In genomic region chr2:218400167-218400929, GRCh38 we compare ENCODE assay signal across 8 cellular contexts. TPM values are rescaled to one million over a fixed set of nuclear protein-coding genes. Genes with fewer than 3 reads are reported as not detected.
DNase-seq lines count a peak whose midpoint lies in the region; ATAC-seq and TF ChIP-seq lines count a peak whose summit lies in the region.

No MANE protein-coding gene starts in this region.

- no peaks in the 10 kb centered on the region for H3K9me3 ChIP-seq in Caco-2

- TF ChIP-seq CTCF in Caco-2 (IDR thresholded peaks at IDR 0.05; ENCODE audit: insufficient read depth in 1 of 2, low read depth in 1 of 2, low read length in 1 of 2, severe bottlenecking in 1 of 2, unreplicated experiment in 1 of 2) (no peak), KMS-11 (conservative IDR thresholded peaks at IDR 0.05; ENCODE audit: low read depth, low read length) (no peak), osteocyte (IDR thresholded peaks at IDR 0.05) (no peak)

- H3K27me3 ChIP-seq in Caco-2 (replicated peaks; ENCODE audit: control insufficient read depth, insufficient read depth, low read length) (no peaks in the 10 kb centered on the region), KMS-11 (ENCODE audit: insufficient read depth, low read depth) (no peaks in the 10 kb centered on the region)

- BruUV-seq in Caco-2 (replicated peaks; lab: Mats Ljungman, UMichigan) = no TSS peak

- H3K36me3 Mint-ChIP-seq in Caco-2 (ENCODE audit: insufficient read depth, unreplicated experiment) = peaks cover 78% of the 10 kb centered on the region
- H3K36me3 Mint-ChIP-seq in osteocyte (ENCODE audit: unreplicated experiment) = peaks cover 14% of the 10 kb centered on the region

- no peak overlapping the region for H3K4me2 ChIP-seq in KMS-11

- no peaks in the 10 kb centered on the region for H4K20me1 ChIP-seq in KMS-11 (ENCODE audit: insufficient read depth)

- intact Hi-C loops in Caco-2 (cut with micrococcal nuclease; ENCODE audit: unreplicated experiment) = no loop called here

- peaks cover 27% of the 10 kb centered on the region for H3K4me1 ChIP-seq in Caco-2
- H3K4me1 ChIP-seq in KMS-11 (ENCODE audit: low read depth, poor library complexity, severe bottlenecking) = peaks cover 16% of the 10 kb centered on the region

- POLR2A ChIA-PET in Caco-2 (lab: Charles Lee) = interaction anchor here (0.5 to 2.1 kb wide), 8 partner anchors 19 to 724 kb away, joined by 3 to 17 read pairs (median 4); partner anchors contain the start of genes AAMP, PNKD and VIL1

- H3K27ac Mint-ChIP-seq in Caco-2 (ENCODE audit: unreplicated experiment) = peak overlapping the region; percentile 98
- peak overlapping the region; percentile 89 for H3K27ac Mint-ChIP-seq in osteocyte (ENCODE audit: unreplicated experiment)

- H3K27me3 Mint-ChIP-seq in Caco-2 (ENCODE audit: insufficient read depth, unreplicated experiment) = no peaks in the 10 kb centered on the region
- no peaks in the 10 kb centered on the region for H3K27me3 Mint-ChIP-seq in osteocyte (ENCODE audit: unreplicated experiment)

- H3K79me2 ChIP-seq in KMS-11 (ENCODE audit: insufficient read depth, low read depth) = peaks cover 17% of the 10 kb centered on the region; the same call in 1 of the 2 replicates

- H3K4me1 Mint-ChIP-seq in Caco-2 (ENCODE audit: low read depth, unreplicated experiment) (peaks cover 38% of the 10 kb centered on the region), osteocyte (ENCODE audit: unreplicated experiment) (peaks cover 42% of the 10 kb centered on the region)

- H3K9me3 Mint-ChIP-seq in Caco-2 (ENCODE audit: unreplicated experiment) = no peaks in the 10 kb centered on the region
- no peaks in the 10 kb centered on the region for H3K9me3 Mint-ChIP-seq in osteocyte (ENCODE audit: unreplicated experiment)

- H3K4me3 ChIP-seq in Caco-2 (ENCODE audit: low read depth, low read length) (peak overlapping the region; percentile 77), KMS-11 (IDR thresholded peaks at IDR 0.05; ENCODE audit: insufficient read depth, low read depth, low read length) (peak overlapping the region; percentile 2)

- peak overlapping the region; percentile 97 for H3K9ac ChIP-seq in KMS-11

- H3K4me3 Mint-ChIP-seq in Caco-2 (ENCODE audit: unreplicated experiment) (peak overlapping the region; percentile 98), osteocyte (ENCODE audit: unreplicated experiment) (peak overlapping the region; percentile 94)

- no peak for ATAC-seq in HG03457 (IDR thresholded peaks at IDR 0.05; ENCODE audit: unreplicated experiment)

- DNase-seq in Caco-2 (peak in 1 of 2 experiments; percentile 76), germinal center (ENCODE audit: low spot score) (peak; percentile 49), osteocyte (ENCODE audit: extremely low spot score, unreplicated experiment) (no peak), NCI-H1436 treated with DMSO at 0.1 percent for 48 hours (lab: John Stamatoyannopoulos, UW) (no peak), GM19240 (ENCODE audit: insufficient read length, low spot score) (no peak)
- peak; percentile 30 for DNase-seq in activated T-helper 9 cell treated with anti-CD3 and anti-CD28 coated beads, Interleukin-2, amount 50 U/mL, for 16 hours (ENCODE audit: low read depth)

- peak overlapping the region; percentile 93 for H3K27ac ChIP-seq in KMS-11

- CTCF ChIA-PET in Caco-2 (lab: Charles Lee) = interaction anchor here (0.6 to 2.0 kb wide), 7 partner anchors 31 to 148 kb away, joined by 3 to 7 read pairs (median 3); partner anchors contain the start of gene CATIP

- no peaks in the 10 kb centered on the region for H3K36me3 ChIP-seq in Caco-2 (ENCODE audit: control insufficient read depth, insufficient read depth, low read length)
- no peaks in the 10 kb centered on the region for H3K36me3 ChIP-seq in KMS-11 (ENCODE audit: insufficient read depth)

- H2AFZ ChIP-seq in KMS-11 (ENCODE audit: low read depth) = peak overlapping the region; percentile 49

RNA-seq across cellular contexts. Expression of gene CTDSP1, which starts 0.7 kb away (rescaled TPM):
- total RNA-seq in Caco-2 (2022) = 103 and 104 TPM in 2 replicates
- total RNA-seq in osteocyte = 131 and 138 TPM in 2 replicates

RNA-seq across cellular contexts. Expression of gene SLC11A1, which starts 18.3 kb away (rescaled TPM):
- 0.12 and 0.32 TPM in 2 replicates for total RNA-seq in Caco-2 (2022)
- total RNA-seq in osteocyte = 0.16 and 0.21 TPM in 2 replicates

RNA-seq across cellular contexts. Expression of gene VIL1, which starts 18.6 kb away (rescaled TPM):
- 401 and 448 TPM in 2 replicates for total RNA-seq in Caco-2 (2022)
- 0.57 TPM in 1 of 2 replicates, not detected in the other for total RNA-seq in osteocyte

RNA-seq across cellular contexts. Expression of gene CATIP, which starts 43.7 kb away (rescaled TPM):
- 0.54 TPM in 1 of 2 replicates, not detected in the other for total RNA-seq in Caco-2 (2022)
- not detected in 2 replicates for total RNA-seq in osteocyte

Comparison
In these comparisons a context has a peak if more than half of its experiments do, and no peak if none do; other contexts are left out.
1. DNase-seq: peak in activated T-helper 9 cell treated with anti-CD3 and anti-CD28 coated beads, Interleukin-2, amount 50 U/mL, for 16 hours (single experiment) and germinal center (single experiment); none in osteocyte (single experiment), NCI-H1436 treated with DMSO at 0.1 percent for 48 hours (single experiment) and GM19240 (single experiment).
2. RNA of gene VIL1, which starts 18.6 kb away (total RNA-seq): 401 to 448 TPM in Caco-2; 0.57 TPM in osteocyte; every median in the first group is over 100 times any median in the second.